In genomic region chr17:8176197-8176940, GRCh38 we compare ENCODE assay signal across 8 cellular contexts. TPM values are rescaled to one million over a fixed set of nuclear protein-coding genes. Genes with fewer than 3 reads are reported as not detected.
DNase-seq lines count a peak whose midpoint lies in the region; ATAC-seq and TF ChIP-seq lines count a peak whose summit lies in the region.

TMEM107 (minus strand) TSS chr17:8176380; CDS start chr17:8176286, 94 bp downstream.

- peak; percentile 56 to 67 for ATAC-seq in naive thymus-derived CD8-positive, alpha-beta T cell
- ATAC-seq in stimulated activated naive CD8-positive, alpha-beta T cell treated with anti-CD3 and anti-CD28 coated beads, Interleukin-15, amount 100 ng/mL, for 72 hours = peak; percentile 69

- DNase-seq in AG04449 (ENCODE audit: low read depth, low spot score) = no peak
- peak; percentile 76 for DNase-seq in RWPE1 (ENCODE audit: low spot score)
- DNase-seq in activated T-helper 2 cell treated with anti-CD3 and anti-CD28 coated beads, Interferon-gamma antibody, Interleukin-2, Interleukin-4, amounts not matched to agents 10 μg/mL and 5 μg/mL and 100 μg/mL, durations not matched to agents 14 hours and 24 hours and 36 hours (ENCODE audit: low spot score) = peak; percentile 86
- peak; percentile 79 for DNase-seq in fibroblast of peridontal ligament (ENCODE audit: extremely low read depth)
- peak; percentile 79 to 93 (median 84) for DNase-seq in naive thymus-derived CD8-positive, alpha-beta T cell
- peak; percentile 78 to 86 for DNase-seq in stimulated activated naive CD8-positive, alpha-beta T cell treated with anti-CD3 and anti-CD28 coated beads, Interleukin-15, amount 100 ng/mL, for 72 hours

- no peak for TF ChIP-seq CTCF in AG04449 (IDR thresholded peaks at IDR 0.05; ENCODE audit: insufficient read depth, low read length, missing control alignments)
- no peak; the same call in 1 of the 2 replicates for TF ChIP-seq CTCF in RWPE1 (conservative IDR thresholded peaks at IDR 0.05; ENCODE audit: low read depth)

- H3K27ac Mint-ChIP-seq in activated T-helper 2 cell treated with anti-CD3 and anti-CD28 coated beads, Interferon-gamma antibody, Interleukin-2, Interleukin-4, amounts not matched to agents 10 μg/mL and 5 μg/mL and 100 μg/mL, durations not matched to agents 14 hours and 24 hours and 36 hours = peak within 1 kb of the TSS; percentile 91
- H3K27ac Mint-ChIP-seq in naive thymus-derived CD8-positive, alpha-beta T cell = peak within 1 kb of the TSS; percentile 92 to 100 (median 100)
- peak within 1 kb of the TSS; percentile 95 to 96 for H3K27ac Mint-ChIP-seq in stimulated activated naive CD8-positive, alpha-beta T cell treated with anti-CD3 and anti-CD28 coated beads, Interleukin-15, amount 100 ng/mL, for 72 hours

- H3K27ac ChIP-seq in RWPE1 = peak within 1 kb of the TSS; percentile 87

- peaks cover 38% of the 10 kb centered on the region for H3K4me1 Mint-ChIP-seq in activated T-helper 2 cell treated with anti-CD3 and anti-CD28 coated beads, Interferon-gamma antibody, Interleukin-2, Interleukin-4, amounts not matched to agents 10 μg/mL and 5 μg/mL and 100 μg/mL, durations not matched to agents 14 hours and 24 hours and 36 hours (ENCODE audit: low read depth)
- H3K4me1 Mint-ChIP-seq in naive thymus-derived CD8-positive, alpha-beta T cell = peaks cover 21 to 59% (median 54%) of the 10 kb centered on the region in 4 donors
- peaks cover 50% of the 10 kb centered on the region for H3K4me1 Mint-ChIP-seq in stimulated activated naive CD8-positive, alpha-beta T cell treated with anti-CD3 and anti-CD28 coated beads, Interleukin-15, amount 100 ng/mL, for 72 hours

- intact Hi-C loops in activated T-helper 2 cell treated with anti-CD3 and anti-CD28 coated beads, Interferon-gamma antibody, Interleukin-2, Interleukin-4, amounts not matched to agents 10 μg/mL and 5 μg/mL and 100 μg/mL, durations not matched to agents 14 hours and 24 hours and 36 hours (cut with micrococcal nuclease) = no loop called here

- peak; percentile 57 for TF ChIP-seq POLR2A in GM18951 (IDR thresholded peaks at IDR 0.05; ENCODE audit: extremely low read depth, insufficient read depth, insufficient read length)

- POLR2A ChIA-PET in AG04449 (lab: Yijun Ruan, JAX) = interaction anchor here (0.6 to 1.0 kb wide), 3 partner anchors 9 to 258 kb away, joined by 3 read pairs; partner anchors contain the start of gene PER1
- POLR2A ChIA-PET in RWPE1 (lab: Yijun Ruan, JAX; ENCODE audit: low non-redundant PET) = no interaction called here
- POLR2A ChIA-PET in naive thymus-derived CD8-positive, alpha-beta T cell (lab: Charles Lee) = interaction anchor here (0.8 to 41.9 kb wide), 9 partner anchors 6 to 119 kb away, joined by 3 to 1171 read pairs (median 4); partner anchors contain the start of genes BORCS6, CTC1, PER1 and SLC25A35

- TF ChIP-seq EP300 in Ishikawa (IDR thresholded peaks at IDR 0.05; ENCODE audit: borderline replicate concordance) = no peak

- H3K36me3 Mint-ChIP-seq in activated T-helper 2 cell treated with anti-CD3 and anti-CD28 coated beads, Interferon-gamma antibody, Interleukin-2, Interleukin-4, amounts not matched to agents 10 μg/mL and 5 μg/mL and 100 μg/mL, durations not matched to agents 14 hours and 24 hours and 36 hours (ENCODE audit: low read depth) = no peaks in the 10 kb centered on the region
- no peaks in the 10 kb centered on the region for H3K36me3 Mint-ChIP-seq in naive thymus-derived CD8-positive, alpha-beta T cell

- H3K27me3 Mint-ChIP-seq in activated T-helper 2 cell treated with anti-CD3 and anti-CD28 coated beads, Interferon-gamma antibody, Interleukin-2, Interleukin-4, amounts not matched to agents 10 μg/mL and 5 μg/mL and 100 μg/mL, durations not matched to agents 14 hours and 24 hours and 36 hours (ENCODE audit: low read depth) = peaks cover 1% of the 10 kb centered on the region
- H3K27me3 Mint-ChIP-seq in naive thymus-derived CD8-positive, alpha-beta T cell = no peaks in the 10 kb centered on the region
- H3K27me3 Mint-ChIP-seq in stimulated activated naive CD8-positive, alpha-beta T cell treated with anti-CD3 and anti-CD28 coated beads, Interleukin-15, amount 100 ng/mL, for 72 hours = no peaks in the 10 kb centered on the region

- H3K9me3 Mint-ChIP-seq in activated T-helper 2 cell treated with anti-CD3 and anti-CD28 coated beads, Interferon-gamma antibody, Interleukin-2, Interleukin-4, amounts not matched to agents 10 μg/mL and 5 μg/mL and 100 μg/mL, durations not matched to agents 14 hours and 24 hours and 36 hours = no peaks in the 10 kb centered on the region
- H3K9me3 Mint-ChIP-seq in naive thymus-derived CD8-positive, alpha-beta T cell = no peaks in the 10 kb centered on the region
- H3K9me3 Mint-ChIP-seq in stimulated activated naive CD8-positive, alpha-beta T cell treated with anti-CD3 and anti-CD28 coated beads, Interleukin-15, amount 100 ng/mL, for 72 hours = no peaks in the 10 kb centered on the region

- H3K4me3 Mint-ChIP-seq in activated T-helper 2 cell treated with anti-CD3 and anti-CD28 coated beads, Interferon-gamma antibody, Interleukin-2, Interleukin-4, amounts not matched to agents 10 μg/mL and 5 μg/mL and 100 μg/mL, durations not matched to agents 14 hours and 24 hours and 36 hours (ENCODE audit: low read depth) = peak within 1 kb of the TSS; percentile 95
- H3K4me3 Mint-ChIP-seq in naive thymus-derived CD8-positive, alpha-beta T cell = peak within 1 kb of the TSS; percentile 89 to 94 (median 92)
- peak within 1 kb of the TSS; percentile 95 to 96 for H3K4me3 Mint-ChIP-seq in stimulated activated naive CD8-positive, alpha-beta T cell treated with anti-CD3 and anti-CD28 coated beads, Interleukin-15, amount 100 ng/mL, for 72 hours

- in situ Hi-C loops in GM18951 (cut with MboI; ENCODE audit: low sequenced_read_pairs, unreplicated experiment) = no loop called here

- H3K4me3 ChIP-seq in AG04449 (ENCODE audit: low read depth, low read length) = peak within 1 kb of the TSS; percentile 76

- CTCF ChIA-PET in AG04449 (lab: Yijun Ruan, JAX) (interaction anchor here (0.8 to 1.5 kb wide), 4 partner anchors 15 to 124 kb away, joined by 3 to 4 read pairs (median 3); no protein-coding TSS in a partner anchor), RWPE1 (lab: Yijun Ruan, JAX) (interaction anchor here (0.5 to 1.4 kb wide), 3 partner anchors 10 to 37 kb away, joined by 3 read pairs; no protein-coding TSS in a partner anchor)

- no peak for TF ChIP-seq RAD21 in Ishikawa (IDR thresholded peaks at IDR 0.05; ENCODE audit: low read depth)

TF ChIP-seq in Ishikawa, 13 proteins besides CTCF, POLR2A, EP300 and RAD21:
- TF ChIP-seq YY1 (IDR thresholded peaks at IDR 0.05; ENCODE audit: low read depth) (peak; percentile 6; the same call in 1 of the 2 replicates), USF1 (IDR thresholded peaks at IDR 0.05) (no peak), REST (IDR thresholded peaks at IDR 0.05; ENCODE audit: low read depth) (no peak), TCF12 (IDR thresholded peaks at IDR 0.05; ENCODE audit: low read depth) (no peak), ZBTB7A (IDR thresholded peaks at IDR 0.05; ENCODE audit: low read depth) (peak; percentile 93), CEBPB (IDR thresholded peaks at IDR 0.05) (no peak), TAF1 (IDR thresholded peaks at IDR 0.05; ENCODE audit: low read depth) (peak; percentile 73), NFIC (IDR thresholded peaks at IDR 0.05) (no peak), CREB1 (IDR thresholded peaks at IDR 0.05; ENCODE audit: low read depth) (no peak), FOXM1 (IDR thresholded peaks at IDR 0.05; ENCODE audit: borderline replicate concordance, low read depth) (no peak), EGR1 (IDR thresholded peaks at IDR 0.05) (peak; percentile 15; the same call in 1 of the 2 replicates), TEAD4 (IDR thresholded peaks at IDR 0.05) (0 out of 2 replicates have a peak, but pooled peaks have one; percentile 36)
- TF ChIP-seq, protein P1, sequence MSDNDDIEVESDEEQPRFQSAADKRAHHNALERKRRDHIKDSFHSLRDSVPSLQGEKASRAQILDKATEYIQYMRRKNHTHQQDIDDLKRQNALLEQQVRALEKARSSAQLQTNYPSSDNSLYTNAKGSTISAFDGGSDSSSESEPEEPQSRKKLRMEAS (IDR thresholded peaks at IDR 0.05) = no peak; the same call in 1 of the 2 replicates

RNA-seq across cellular contexts. Expression of gene TMEM107, which starts in this region (rescaled TPM):
- total RNA-seq in activated T-helper 2 cell treated with anti-CD3 and anti-CD28 coated beads, Interferon-gamma antibody, Interleukin-2, Interleukin-4, amounts not matched to agents 10 μg/mL and 5 μg/mL and 100 μg/mL, durations not matched to agents 14 hours and 24 hours and 36 hours = 18.7 and 25.0 TPM in 2 replicates
- total RNA-seq in naive thymus-derived CD8-positive, alpha-beta T cell = 10 to 100 TPM; 17.2 to 19.4 TPM
- 10 to 100 TPM; 36.4 to 55.3 (median 41.9) TPM for polyA plus RNA-seq in naive thymus-derived CD8-positive, alpha-beta T cell
